Comparison of ENCODE assay signal across 1 cellular context in the genomic region with DNA sequence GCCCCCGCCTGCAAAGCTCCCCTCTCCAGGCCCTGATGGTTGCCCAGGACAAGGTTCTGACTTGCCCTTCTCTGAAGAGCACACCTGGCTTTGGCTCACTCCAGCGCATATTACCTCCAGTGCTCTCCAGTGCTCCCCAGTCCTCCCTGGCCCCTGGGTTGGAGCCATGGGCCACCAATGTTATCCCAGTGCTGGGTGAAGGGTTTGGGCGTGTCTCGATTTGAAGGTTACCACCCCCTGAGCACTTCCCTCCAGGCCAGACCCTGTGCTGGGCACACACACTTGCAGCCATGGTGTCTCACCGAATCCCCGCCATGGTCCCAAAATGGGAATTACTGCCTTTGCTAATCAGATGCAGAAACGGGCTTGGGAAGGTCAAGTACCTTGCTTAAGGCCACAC.
TF ChIP-seq lines count a peak whose summit lies in the region.

No MANE protein-coding gene starts in this region.

TF ChIP-seq in HEK293T, 16 proteins besides CTCF, POLR2A, EP300 and RAD21:
- TF ChIP-seq BHLHE40 (IDR thresholded peaks at IDR 0.05; ENCODE audit: borderline replicate concordance) (no peak), HDGF (IDR thresholded peaks at IDR 0.05; ENCODE audit: borderline replicate concordance) (no peak), SUZ12 (IDR thresholded peaks at IDR 0.05) (no peak), ARNT (IDR thresholded peaks at IDR 0.05) (no peak), TARDBP (IDR thresholded peaks at IDR 0.05) (no peak), ZNF384 (IDR thresholded peaks at IDR 0.05) (no peak), LEF1 (IDR thresholded peaks at IDR 0.05; ENCODE audit: borderline replicate concordance) (no peak), FOXM1 (IDR thresholded peaks at IDR 0.05; ENCODE audit: borderline replicate concordance) (no peak), L3MBTL2 (conservative IDR thresholded peaks at IDR 0.05) (no peak), FOXA1 (IDR thresholded peaks at IDR 0.05) (no peak), ELF4 (IDR thresholded peaks at IDR 0.05) (no peak), SP1 (IDR thresholded peaks at IDR 0.05) (no peak), FOXK2 (IDR thresholded peaks at IDR 0.05) (no peak), NFRKB (IDR thresholded peaks at IDR 0.05) (no peak), CTBP1 (IDR thresholded peaks at IDR 0.05; ENCODE audit: borderline replicate concordance) (no peak)
- TF ChIP-seq, protein P1, sequence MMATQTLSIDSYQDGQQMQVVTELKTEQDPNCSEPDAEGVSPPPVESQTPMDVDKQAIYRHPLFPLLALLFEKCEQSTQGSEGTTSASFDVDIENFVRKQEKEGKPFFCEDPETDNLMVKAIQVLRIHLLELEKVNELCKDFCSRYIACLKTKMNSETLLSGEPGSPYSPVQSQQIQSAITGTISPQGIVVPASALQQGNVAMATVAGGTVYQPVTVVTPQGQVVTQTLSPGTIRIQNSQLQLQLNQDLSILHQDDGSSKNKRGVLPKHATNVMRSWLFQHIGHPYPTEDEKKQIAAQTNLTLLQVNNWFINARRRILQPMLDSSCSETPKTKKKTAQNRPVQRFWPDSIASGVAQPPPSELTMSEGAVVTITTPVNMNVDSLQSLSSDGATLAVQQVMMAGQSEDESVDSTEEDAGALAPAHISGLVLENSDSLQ (IDR thresholded peaks at IDR 0.05), result no peak
TF ChIP-seq in HEK293T: peak in this region for 0.
